ENCODE assay signal across 3 cellular contexts in the genomic region with DNA sequence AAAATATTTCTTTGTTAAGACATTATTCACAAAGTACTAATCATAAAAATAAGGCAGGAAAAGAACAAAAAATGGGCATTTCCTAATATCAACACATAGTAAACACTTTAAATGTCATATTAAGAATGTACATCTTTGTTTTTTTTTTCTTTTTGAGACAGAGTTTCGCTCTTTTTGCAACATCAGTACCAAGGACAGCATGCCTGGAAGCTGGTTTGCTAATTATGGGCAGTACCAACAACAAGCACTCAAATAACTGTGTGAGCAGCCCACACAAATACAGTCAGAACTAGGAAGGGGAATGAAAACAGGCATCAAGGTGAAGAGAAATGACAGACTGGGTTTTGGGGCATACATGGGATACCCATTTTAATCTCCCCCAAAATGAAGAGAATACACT.
TF ChIP-seq lines count a peak whose summit lies in the region.

No MANE protein-coding gene starts in this region.

TF ChIP-seq in A549, 52 proteins besides CTCF, POLR2A, EP300 and RAD21 (continued from another document):
- TF ChIP-seq, protein P1, sequence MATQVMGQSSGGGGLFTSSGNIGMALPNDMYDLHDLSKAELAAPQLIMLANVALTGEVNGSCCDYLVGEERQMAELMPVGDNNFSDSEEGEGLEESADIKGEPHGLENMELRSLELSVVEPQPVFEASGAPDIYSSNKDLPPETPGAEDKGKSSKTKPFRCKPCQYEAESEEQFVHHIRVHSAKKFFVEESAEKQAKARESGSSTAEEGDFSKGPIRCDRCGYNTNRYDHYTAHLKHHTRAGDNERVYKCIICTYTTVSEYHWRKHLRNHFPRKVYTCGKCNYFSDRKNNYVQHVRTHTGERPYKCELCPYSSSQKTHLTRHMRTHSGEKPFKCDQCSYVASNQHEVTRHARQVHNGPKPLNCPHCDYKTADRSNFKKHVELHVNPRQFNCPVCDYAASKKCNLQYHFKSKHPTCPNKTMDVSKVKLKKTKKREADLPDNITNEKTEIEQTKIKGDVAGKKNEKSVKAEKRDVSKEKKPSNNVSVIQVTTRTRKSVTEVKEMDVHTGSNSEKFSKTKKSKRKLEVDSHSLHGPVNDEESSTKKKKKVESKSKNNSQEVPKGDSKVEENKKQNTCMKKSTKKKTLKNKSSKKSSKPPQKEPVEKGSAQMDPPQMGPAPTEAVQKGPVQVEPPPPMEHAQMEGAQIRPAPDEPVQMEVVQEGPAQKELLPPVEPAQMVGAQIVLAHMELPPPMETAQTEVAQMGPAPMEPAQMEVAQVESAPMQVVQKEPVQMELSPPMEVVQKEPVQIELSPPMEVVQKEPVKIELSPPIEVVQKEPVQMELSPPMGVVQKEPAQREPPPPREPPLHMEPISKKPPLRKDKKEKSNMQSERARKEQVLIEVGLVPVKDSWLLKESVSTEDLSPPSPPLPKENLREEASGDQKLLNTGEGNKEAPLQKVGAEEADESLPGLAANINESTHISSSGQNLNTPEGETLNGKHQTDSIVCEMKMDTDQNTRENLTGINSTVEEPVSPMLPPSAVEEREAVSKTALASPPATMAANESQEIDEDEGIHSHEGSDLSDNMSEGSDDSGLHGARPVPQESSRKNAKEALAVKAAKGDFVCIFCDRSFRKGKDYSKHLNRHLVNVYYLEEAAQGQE (IDR thresholded peaks at IDR 0.05): peak; percentile 55

TF ChIP-seq in GM23338, 12 proteins besides CTCF, POLR2A, EP300 and RAD21 (continued from another document):
- TF ChIP-seq, protein P1 (IDR thresholded peaks at IDR 0.05; ENCODE audit: unreplicated experiment): peak; percentile 76
- no peak for TF ChIP-seq POLR2AphosphoS5 (IDR thresholded peaks at IDR 0.05; ENCODE audit: low read depth)

TF ChIP-seq in WTC11, 78 proteins besides CTCF, POLR2A, EP300 and RAD21 (continued from another document):
- TF ChIP-seq, protein P2, sequence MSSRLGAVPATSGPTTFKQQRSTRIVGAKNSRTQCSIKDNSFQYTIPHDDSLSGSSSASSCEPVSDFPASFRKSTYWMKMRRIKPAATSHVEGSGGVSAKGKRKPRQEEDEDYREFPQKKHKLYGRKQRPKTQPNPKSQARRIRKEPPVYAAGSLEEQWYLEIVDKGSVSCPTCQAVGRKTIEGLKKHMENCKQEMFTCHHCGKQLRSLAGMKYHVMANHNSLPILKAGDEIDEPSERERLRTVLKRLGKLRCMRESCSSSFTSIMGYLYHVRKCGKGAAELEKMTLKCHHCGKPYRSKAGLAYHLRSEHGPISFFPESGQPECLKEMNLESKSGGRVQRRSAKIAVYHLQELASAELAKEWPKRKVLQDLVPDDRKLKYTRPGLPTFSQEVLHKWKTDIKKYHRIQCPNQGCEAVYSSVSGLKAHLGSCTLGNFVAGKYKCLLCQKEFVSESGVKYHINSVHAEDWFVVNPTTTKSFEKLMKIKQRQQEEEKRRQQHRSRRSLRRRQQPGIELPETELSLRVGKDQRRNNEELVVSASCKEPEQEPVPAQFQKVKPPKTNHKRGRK (CRISPR knock-in tag; IDR thresholded peaks at IDR 0.05; ENCODE audit: borderline replicate concordance): no peak
- TF ChIP-seq NFE2L1 (CRISPR knock-in tag; IDR thresholded peaks at IDR 0.05) (no peak), PRDM15 (CRISPR knock-in tag; IDR thresholded peaks at IDR 0.05) (no peak), SP1 (CRISPR knock-in tag; conservative IDR thresholded peaks at IDR 0.05) (no peak), ZNF671 (CRISPR knock-in tag; IDR thresholded peaks at IDR 0.05) (no peak)
- TF ChIP-seq, protein P3, sequence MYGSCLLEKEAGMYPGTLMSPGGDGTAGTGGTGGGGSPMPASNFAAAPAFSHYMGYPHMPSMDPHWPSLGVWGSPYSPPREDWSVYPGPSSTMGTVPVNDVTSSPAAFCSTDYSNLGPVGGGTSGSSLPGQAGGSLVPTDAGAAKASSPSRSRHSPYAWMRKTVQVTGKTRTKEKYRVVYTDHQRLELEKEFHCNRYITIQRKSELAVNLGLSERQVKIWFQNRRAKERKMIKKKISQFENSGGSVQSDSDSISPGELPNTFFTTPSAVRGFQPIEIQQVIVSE (CRISPR knock-in tag; IDR thresholded peaks at IDR 0.05; ENCODE audit: borderline replicate concordance): no peak
